ENCODE assay signal across 8 cellular contexts in genomic region chr1:234212764-234213406, GRCh38.
DNase-seq lines count a peak whose midpoint lies in the region; ATAC-seq and TF ChIP-seq lines count a peak whose summit lies in the region.

No MANE protein-coding gene starts in this region.

- H3K27ac ChIP-seq in 22Rv1 (no peak overlapping the region), spleen (no peak overlapping the region)

- H3K4me3 ChIP-seq in spleen = no peak overlapping the region

- peak; percentile 44 for ATAC-seq in HG02588 (IDR thresholded peaks at IDR 0.05; ENCODE audit: unreplicated experiment)

- H3K36me3 ChIP-seq in spleen = no peaks in the 10 kb centered on the region

- H3K36me3 Mint-ChIP-seq in activated CD4-positive, alpha-beta T cell treated with anti-CD3 and anti-CD28 coated beads, Interleukin-2, amount 10 ng/mL, durations not matched to agents 24 days and 14 days (ENCODE audit: low read depth) = peaks cover 3% of the 10 kb centered on the region
- peaks cover 17% of the 10 kb centered on the region for H3K36me3 Mint-ChIP-seq in glutamatergic neuron (ENCODE audit: unreplicated experiment)

- DNase-seq in EL = peak; percentile 49
- DNase-seq in NCI-H2107 (lab: John Stamatoyannopoulos, UW) = peak; percentile 30
- peak; percentile 75 for DNase-seq in activated CD4-positive, alpha-beta T cell treated with anti-CD3 and anti-CD28 coated beads, Interleukin-2, amount 10 ng/mL, durations not matched to agents 24 days and 14 days
- no peak for DNase-seq in glutamatergic neuron
- DNase-seq in spleen = no peak
- no peak for DNase-seq in T1000 (lab: John Stamatoyannopoulos, UW)

- TF ChIP-seq POLR2A in spleen (IDR thresholded peaks at IDR 0.05) = no peak

- 3 to 7% (median 4%) methylated on average over 2 of the region's 2 CpGs for WGBS in spleen, 5 donors

- TF ChIP-seq CTCF in 22Rv1 (IDR thresholded peaks at IDR 0.05) (peak; percentile 80), glutamatergic neuron (IDR thresholded peaks at IDR 0.05; ENCODE audit: partially characterized antibody, unreplicated experiment) (peak; percentile 59), spleen (IDR thresholded peaks at IDR 0.05 in 8 of 11, conservative IDR thresholded peaks at IDR 0.05 in 3 of 11) (peak in 6 of 11 experiments; percentile 14 to 53 (median 34))

- H3K27me3 Mint-ChIP-seq in activated CD4-positive, alpha-beta T cell treated with anti-CD3 and anti-CD28 coated beads, Interleukin-2, amount 10 ng/mL, durations not matched to agents 24 days and 14 days = peaks cover 22% of the 10 kb centered on the region
- peaks cover 13% of the 10 kb centered on the region for H3K27me3 Mint-ChIP-seq in glutamatergic neuron (ENCODE audit: unreplicated experiment)

- H3K4me1 ChIP-seq in spleen = peaks cover 3 to 33% (median 19%) of the 10 kb centered on the region in 6 donors

- intact Hi-C loops in activated CD4-positive, alpha-beta T cell treated with anti-CD3 and anti-CD28 coated beads, Interleukin-2, amount 10 ng/mL, durations not matched to agents 24 days and 14 days (cut with micrococcal nuclease) = loop anchor here (2.0 to 10.0 kb wide), 2 partner anchors 58 to 192 kb away; no protein-coding TSS in a partner anchor
- intact Hi-C loops in spleen (cut with DNase I; ENCODE audit: low total_unique reads) = no loop called here

- H3K4me3 Mint-ChIP-seq in activated CD4-positive, alpha-beta T cell treated with anti-CD3 and anti-CD28 coated beads, Interleukin-2, amount 10 ng/mL, durations not matched to agents 24 days and 14 days = peak overlapping the region; percentile 11
- peak overlapping the region; percentile 43 for H3K4me3 Mint-ChIP-seq in glutamatergic neuron (ENCODE audit: unreplicated experiment)

- peaks cover 0 to 55% (median 30%) of the 10 kb centered on the region in 7 donors for H3K27me3 ChIP-seq in spleen (replicated peaks in 1 of 7)

- H3K9me3 ChIP-seq in spleen = no peaks in the 10 kb centered on the region

- peaks cover 33% of the 10 kb centered on the region for H3K4me1 Mint-ChIP-seq in activated CD4-positive, alpha-beta T cell treated with anti-CD3 and anti-CD28 coated beads, Interleukin-2, amount 10 ng/mL, durations not matched to agents 24 days and 14 days
- no peaks in the 10 kb centered on the region for H3K4me1 Mint-ChIP-seq in glutamatergic neuron (ENCODE audit: low read depth, unreplicated experiment)

- no peak overlapping the region for H3K27ac Mint-ChIP-seq in activated CD4-positive, alpha-beta T cell treated with anti-CD3 and anti-CD28 coated beads, Interleukin-2, amount 10 ng/mL, durations not matched to agents 24 days and 14 days
- H3K27ac Mint-ChIP-seq in glutamatergic neuron (ENCODE audit: unreplicated experiment) = no peak overlapping the region

- H3K9me3 Mint-ChIP-seq in activated CD4-positive, alpha-beta T cell treated with anti-CD3 and anti-CD28 coated beads, Interleukin-2, amount 10 ng/mL, durations not matched to agents 24 days and 14 days = peaks cover 4% of the 10 kb centered on the region
- peaks cover 12% of the 10 kb centered on the region for H3K9me3 Mint-ChIP-seq in glutamatergic neuron (ENCODE audit: unreplicated experiment)

Comparison
In these comparisons a context has a peak if more than half of its experiments do, and no peak if none do; other contexts are left out.
1. DNase-seq: peak in EL (single experiment), NCI-H2107 (single experiment) and activated CD4-positive, alpha-beta T cell treated with anti-CD3 and anti-CD28 coated beads, Interleukin-2, amount 10 ng/mL, durations not matched to agents 24 days and 14 days (single experiment); none in glutamatergic neuron (single experiment), spleen (single experiment) and T1000 (single experiment).
2. Peak in every context shown above with its lines, with median percentiles within 50 percentile points of each other: CTCF ChIP-seq.